Comparison of ENCODE assay signal across 12 cellular contexts in the genomic region with DNA sequence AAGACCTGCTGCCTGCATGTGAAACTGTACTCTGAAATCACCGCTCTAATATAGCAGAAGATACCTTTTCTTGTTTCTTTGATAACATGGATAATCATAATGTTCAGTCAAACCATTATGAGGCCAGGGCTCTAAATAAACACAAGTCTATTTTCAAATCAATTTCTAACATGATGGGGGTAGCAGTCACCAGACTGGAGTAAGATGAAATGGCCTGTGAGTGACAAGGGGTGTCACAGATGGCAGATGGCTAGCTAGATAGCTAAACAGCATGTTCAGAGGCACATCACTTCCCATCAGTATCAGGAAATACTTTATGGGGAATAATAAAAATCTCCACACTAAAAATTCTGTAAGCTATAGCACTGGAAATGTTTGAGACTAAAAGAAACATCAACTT. TPM values are rescaled to one million over a fixed set of nuclear protein-coding genes. Genes with fewer than 3 reads are reported as not detected.
DNase-seq lines count a peak whose midpoint lies in the region; ATAC-seq and TF ChIP-seq lines count a peak whose summit lies in the region.
"Had no signal": no experiment of that assay in that cellular context is flagged by ENCODE, and none has a peak within 500 bp of the region (broad histone marks: within the 10 kb centered on the region; RNA-seq: fewer than 3 reads in every experiment).

No MANE protein-coding gene starts in this region.

- H3F3A ChIP-seq in OCI-LY1 (ENCODE audit: insufficient read depth, low read length), result 0 out of 2 replicates have a peak, but pooled peaks cover 5% of the 10 kb centered on the region

- intact Hi-C loops in MCF 10A (cut with micrococcal nuclease) (no loop called here), mammary epithelial cell (cut with micrococcal nuclease) (no loop called here)

- DNase-seq in MCF 10A (ENCODE audit: unreplicated experiment) (no peak), mammary epithelial cell (no peak), NCI-H748 (lab: John Stamatoyannopoulos, UW; ENCODE audit: unreplicated experiment) (no peak), NCI-H2196 (lab: John Stamatoyannopoulos, UW; ENCODE audit: unreplicated experiment) (no peak)
- DNase-seq in stimulated activated naive CD4-positive, alpha-beta T cell treated with Interleukin-2 at 50 U/mL for 16 hours (lab: John Stamatoyannopoulos, UW), result no peak
- DNase-seq: CD4-positive, alpha-beta T cell; NCI-H2107; posterior cingulate gyrus; WERI-Rb-1 had no signal

- peak overlapping the region; percentile 41 for H3K27ac Mint-ChIP-seq in MCF 10A (ENCODE audit: low read depth, unreplicated experiment)

- H3K4me3 ChIP-seq in mammary epithelial cell (replicated peaks in 1 of 3; ENCODE audit: insufficient read depth in 1 of 3, low read depth in 2 of 3, low read length in 3 of 3), result no peak overlapping the region
- H3K4me3 ChIP-seq in OCI-LY1 (ENCODE audit: low read depth, low read length, poor library complexity, severe bottlenecking), result peak overlapping the region; percentile 40

- H3K27ac ChIP-seq in mammary epithelial cell (ENCODE audit: insufficient read depth, low read depth, low read length), result no peak overlapping the region
- peak overlapping the region; percentile 49 for H3K27ac ChIP-seq in OCI-LY1 (ENCODE audit: low read depth, low read length, poor library complexity, severe bottlenecking)
- H3K27ac ChIP-seq: WERI-Rb-1 had no signal

- peaks cover 22% of the 10 kb centered on the region for H3K36me3 Mint-ChIP-seq in MCF 10A (ENCODE audit: insufficient read depth, unreplicated experiment)

- TF ChIP-seq CTCF in MCF 10A (IDR thresholded peaks at IDR 0.05; ENCODE audit: unreplicated experiment) (no peak), mammary epithelial cell (conservative IDR thresholded peaks at IDR 0.05 in 1 of 2, IDR thresholded peaks at IDR 0.05 in 1 of 2; ENCODE audit: extremely low read depth in 1 of 2, insufficient read depth in 1 of 2, low read depth in 1 of 2, low read length in 2 of 2) (no peak), OCI-LY1 (IDR thresholded peaks at IDR 0.05; ENCODE audit: low read length) (no peak)

- H3K4me1 Mint-ChIP-seq in MCF 10A (ENCODE audit: insufficient read depth, unreplicated experiment), result peaks cover 56% of the 10 kb centered on the region

- no peaks in the 10 kb centered on the region for H3K9me3 ChIP-seq in mammary epithelial cell (replicated peaks; ENCODE audit: insufficient read depth, low read length)
- H3K9me3 ChIP-seq in OCI-LY1 (ENCODE audit: low read length), result no peaks in the 10 kb centered on the region

- no peaks in the 10 kb centered on the region for H3K9me3 Mint-ChIP-seq in MCF 10A (ENCODE audit: unreplicated experiment)
- H3K9me3 Mint-ChIP-seq: CD4-positive, alpha-beta T cell had no signal

- in situ Hi-C loops in mammary epithelial cell (cut with MboI; ENCODE audit: low sequenced_read_pairs in 2 of 2), result no loop called here

- dilution Hi-C loops in mammary epithelial cell (cut with HindIII; ENCODE audit: low sequenced_read_pairs), result no loop called here

- H3K4me3 Mint-ChIP-seq in MCF 10A (ENCODE audit: unreplicated experiment), result no peak overlapping the region
- H3K4me3 Mint-ChIP-seq: CD4-positive, alpha-beta T cell had no signal

- H3K4me1 ChIP-seq in mammary epithelial cell (ENCODE audit: insufficient read depth, low read length) (peaks cover 9% of the 10 kb centered on the region), OCI-LY1 (ENCODE audit: insufficient read depth, low read length, severe bottlenecking) (peaks cover 71% of the 10 kb centered on the region)

- H3K9ac ChIP-seq in mammary epithelial cell (ENCODE audit: insufficient read depth, low read length) (no peak overlapping the region), OCI-LY1 (ENCODE audit: low read length) (peak overlapping the region; percentile 48; the same call in 1 of the 2 replicates)

- H3K9me2 ChIP-seq in OCI-LY1 (ENCODE audit: low read depth, low read length), result no peaks in the 10 kb centered on the region

- H3K36me3 ChIP-seq in mammary epithelial cell (ENCODE audit: insufficient read depth, low read length), result no peaks in the 10 kb centered on the region
- 0 out of 2 replicates have a peak, but pooled peaks cover 5% of the 10 kb centered on the region for H3K36me3 ChIP-seq in OCI-LY1 (ENCODE audit: insufficient read depth, low read length)
- H3K36me3 ChIP-seq: WERI-Rb-1 had no signal

- no peaks in the 10 kb centered on the region for H3K27me3 ChIP-seq in mammary epithelial cell (ENCODE audit: insufficient read depth, low read length)
- no peaks in the 10 kb centered on the region for H3K27me3 ChIP-seq in OCI-LY1 (ENCODE audit: insufficient read depth, low read length)

- H3K4me2 ChIP-seq in mammary epithelial cell (ENCODE audit: insufficient read depth, low read depth, low read length) (no peak overlapping the region), OCI-LY1 (ENCODE audit: low read length) (peak overlapping the region; percentile 55)

- BruUV-seq in MCF 10A (replicated peaks; lab: Mats Ljungman, UMichigan) (no TSS peak), mammary epithelial cell (replicated peaks; lab: Mats Ljungman, UMichigan) (no TSS peak)

- CTCF ChIA-PET in MCF 10A (lab: Yijun Ruan, JAX) (interaction anchor here (1.3 kb wide), 1 partner anchor 12 kb away, joined by 6 read pairs; no protein-coding TSS in a partner anchor), mammary epithelial cell (lab: Charles Lee; ENCODE audit: low non-redundant PET) (no interaction called here)

- ATAC-seq in HG02870 (IDR thresholded peaks at IDR 0.05; ENCODE audit: unreplicated experiment) (peak; percentile 21), GM19023 (IDR thresholded peaks at IDR 0.05; ENCODE audit: unreplicated experiment) (no peak)

- H2AFZ ChIP-seq in mammary epithelial cell (ENCODE audit: low read depth, low read length), result no peak overlapping the region
- H2AFZ ChIP-seq in OCI-LY1 (ENCODE audit: low read length), result no peak overlapping the region

- H3K27me3 Mint-ChIP-seq in MCF 10A (ENCODE audit: insufficient read depth, unreplicated experiment), result no peaks in the 10 kb centered on the region
- H3K27me3 Mint-ChIP-seq: CD4-positive, alpha-beta T cell had no signal

- POLR2A ChIA-PET in MCF 10A (lab: Yijun Ruan, JAX), result no interaction called here

- H3K79me2 ChIP-seq in mammary epithelial cell (ENCODE audit: insufficient read depth, low read length) (peaks cover 97% of the 10 kb centered on the region), OCI-LY1 (ENCODE audit: insufficient read depth, low read length) (peaks cover 98% of the 10 kb centered on the region)

- WGBS in mammary epithelial cell (ENCODE audit: low coverage, missing lambda C conversion rate), result 100% methylated on average over 1 of the region's 1 CpG

- H4K20me1 ChIP-seq in mammary epithelial cell (ENCODE audit: insufficient read depth, low read length), result peaks cover 6% of the 10 kb centered on the region
- H4K20me1 ChIP-seq in OCI-LY1 (ENCODE audit: insufficient read depth, low read length), result peaks cover 4% of the 10 kb centered on the region; the same call in 1 of the 2 replicates

RNA-seq across cellular contexts. Expression of gene MBD2, which starts 14.0 kb away (rescaled TPM):
- total RNA-seq in MCF 10A (2022) (179 and 194 TPM in 2 replicates), mammary epithelial cell (100 to 1,000 TPM in 1 of 2 donors, 10 to 100 TPM in 1; 31.3 to 136 TPM)
- 37.9 TPM for polyA plus RNA-seq in mammary epithelial cell
- 122 TPM for polyA minus RNA-seq in mammary epithelial cell

RNA-seq across cellular contexts. Expression of gene POLI, which starts 58.9 kb away (rescaled TPM):
- total RNA-seq in MCF 10A (2022), result 34.7 and 37.4 TPM in 2 replicates
- total RNA-seq in mammary epithelial cell, result 10 to 100 TPM; 23.3 to 27.5 TPM
- 4.2 TPM for polyA plus RNA-seq in mammary epithelial cell
- polyA minus RNA-seq in mammary epithelial cell, result 2.3 TPM
